ENCODE assay signal across 26 cellular contexts in genomic region chr5:1066676-1067075, GRCh38. TPM values are rescaled to one million over a fixed set of nuclear protein-coding genes. Genes with fewer than 3 reads are reported as not detected.
"Had no signal": no experiment of that assay in that cellular context is flagged by ENCODE, and none has a peak within 500 bp of the region (broad histone marks: within the 10 kb centered on the region; RNA-seq: fewer than 3 reads in every experiment).

No MANE protein-coding gene starts in this region.

- H3K9me3 ChIP-seq: adrenal gland, ascending aorta, lower lobe of right lung, thoracic aorta, vagina had no signal

- H2AFZ ChIP-seq: neural progenitor cell had no signal

- H3K4me1 ChIP-seq: adrenal gland, ascending aorta, lower lobe of right lung, neural progenitor cell, vagina had no signal

- DNase-seq: activated CD4-positive, alpha-beta memory T cell treated with anti-CD3 and anti-CD28 coated beads for 36 hours; activated CD4-positive, alpha-beta T cell treated with anti-CD3 and anti-CD28 coated beads for 48 hours; activated effector memory CD4-positive, alpha-beta T cell treated with anti-CD3 and anti-CD28 coated beads, Interleukin-2, amount 50 U/mL, for 16 hours; adrenal gland; brain microvascular endothelial cell; caudate nucleus; dermis blood vessel endothelial cell; effector CD8-positive, alpha-beta T cell; hippocampal formation; lower lobe of right lung; mesendoderm; naive B cell; retina; stimulated activated CD4-positive, alpha-beta T cell treated with anti-CD3 and anti-CD28 coated beads, Interleukin-2, amount 100 ng/mL, for 48 hours; stimulated activated CD8-positive, alpha-beta memory T cell treated with anti-CD3 and anti-CD28 coated beads, Interleukin-4, amount 100 ng/mL, for 48 hours; stimulated activated naive B cell treated with anti-CD40 and anti-IgM and Interleukin-4, amounts not matched to agents 10 μg/mL and 1 μg/mL and 100 μg/mL, for 72 hours had no signal

- H3K9ac ChIP-seq: neural progenitor cell had no signal

- H3K27me3 ChIP-seq: adrenal gland, ascending aorta, brain microvascular endothelial cell, neural progenitor cell, vagina had no signal

- H3K27me3 Mint-ChIP-seq: activated CD4-positive, alpha-beta memory T cell treated with anti-CD3 and anti-CD28 coated beads for 36 hours; activated naive CD8-positive, alpha-beta T cell; naive B cell; progenitor cell of endocrine pancreas; stimulated activated naive B cell treated with anti-CD40 and anti-IgM and Interleukin-4, amounts not matched to agents 10 μg/mL and 1 μg/mL and 100 μg/mL, for 72 hours; type B pancreatic cell had no signal

- H3K4me1 Mint-ChIP-seq: naive B cell; stimulated activated naive B cell treated with anti-CD40 and anti-IgM and Interleukin-4, amounts not matched to agents 10 μg/mL and 1 μg/mL and 100 μg/mL, for 72 hours had no signal

- H3K36me3 Mint-ChIP-seq: activated CD4-positive, alpha-beta memory T cell treated with anti-CD3 and anti-CD28 coated beads for 36 hours; naive B cell; neural progenitor cell; type B pancreatic cell had no signal

- H3K4me2 ChIP-seq: neural progenitor cell had no signal

- ATAC-seq: esophagus mucosa; lower lobe of right lung; stimulated activated naive B cell treated with anti-CD40 and anti-IgM and Interleukin-4, amounts not matched to agents 10 μg/mL and 1 μg/mL and 100 μg/mL, for 72 hours had no signal

- H3K27ac ChIP-seq: adrenal gland, ascending aorta, brain microvascular endothelial cell, lower lobe of right lung, neural progenitor cell, thoracic aorta, vagina had no signal

- H3K4me3 Mint-ChIP-seq: activated CD4-positive, alpha-beta memory T cell treated with anti-CD3 and anti-CD28 coated beads for 36 hours; activated naive CD8-positive, alpha-beta T cell; naive B cell; neural progenitor cell; stimulated activated naive B cell treated with anti-CD40 and anti-IgM and Interleukin-4, amounts not matched to agents 10 μg/mL and 1 μg/mL and 100 μg/mL, for 72 hours; type B pancreatic cell had no signal

- H3K27ac Mint-ChIP-seq: activated CD4-positive, alpha-beta memory T cell treated with anti-CD3 and anti-CD28 coated beads for 36 hours; activated naive CD8-positive, alpha-beta T cell; naive B cell; progenitor cell of endocrine pancreas; stimulated activated naive B cell treated with anti-CD40 and anti-IgM and Interleukin-4, amounts not matched to agents 10 μg/mL and 1 μg/mL and 100 μg/mL, for 72 hours; type B pancreatic cell had no signal

- H3K36me3 ChIP-seq: brain microvascular endothelial cell, neural progenitor cell had no signal

- H3K4me3 ChIP-seq: adrenal gland, ascending aorta, lower lobe of right lung, neural progenitor cell, thoracic aorta, vagina had no signal

- H3K9me3 Mint-ChIP-seq: activated CD4-positive, alpha-beta memory T cell treated with anti-CD3 and anti-CD28 coated beads for 36 hours; naive B cell; neural progenitor cell; stimulated activated naive B cell treated with anti-CD40 and anti-IgM and Interleukin-4, amounts not matched to agents 10 μg/mL and 1 μg/mL and 100 μg/mL, for 72 hours; type B pancreatic cell had no signal

- FAIRE-seq: frontal cortex had no signal

RNA-seq across cellular contexts. Expression of gene NKD2, which starts 58.1 kb away (rescaled TPM):
- total RNA-seq: osteocyte had no signal
